ENCODE assay signal across 23 cellular contexts in genomic region chr2:96842600-96842999, GRCh38. TPM values are rescaled to one million over a fixed set of nuclear protein-coding genes. Genes with fewer than 3 reads are reported as not detected.
DNase-seq lines count a peak whose midpoint lies in the region; ATAC-seq, FAIRE-seq and TF ChIP-seq lines count a peak whose summit lies in the region.
"Had no signal": no experiment of that assay in that cellular context is flagged by ENCODE, and none has a peak within 500 bp of the region (broad histone marks: within the 10 kb centered on the region; RNA-seq: fewer than 3 reads in every experiment).

No MANE protein-coding gene starts in this region.

- H3K9me3 ChIP-seq in Caco-2 = no peaks in the 10 kb centered on the region
- H3K9me3 ChIP-seq in heart right ventricle = no peaks in the 10 kb centered on the region
- H3K9me3 ChIP-seq: colonic mucosa, SJSA1, spleen had no signal

- H3K4me3 Mint-ChIP-seq in Caco-2 (ENCODE audit: unreplicated experiment) (no peak overlapping the region), neural crest cell (peak overlapping the region; percentile 59)
- no peak overlapping the region for H3K4me3 Mint-ChIP-seq in activated CD8-positive, alpha-beta T cell treated with anti-CD3 and anti-CD28 coated beads, Interleukin-2, amount 10 ng/mL, durations not matched to agents 7 days and 5 days
- H3K4me3 Mint-ChIP-seq: activated CD4-positive, alpha-beta memory T cell treated with anti-CD3 and anti-CD28 coated beads, Interleukin-2, amount 10 ng/mL, durations not matched to agents 7 days and 5 days; activated naive CD4-positive, alpha-beta T cell treated with anti-CD3 and anti-CD28 coated beads, Interleukin-2, amount 50 U/mL, for 24 hours; activated T-cell treated with anti-CD3 and anti-CD28 coated beads, Interleukin-2, amount 50 U/mL, for 4 hours; memory B cell; natural killer cell treated with Interleukin-12 subunit alpha and Interleukin-12 subunit beta and Interleukin-15 and Interleukin-18, amount 100 ng/mL, for 72 hours had no signal

- H3K27ac ChIP-seq in heart right ventricle = peak overlapping the region in 7 of 10 donors; percentile 39 to 83 (median 71)
- H3K27ac ChIP-seq: colonic mucosa, SJSA1, spleen had no signal

- no peak for TF ChIP-seq CTCF in Caco-2 (IDR thresholded peaks at IDR 0.05; ENCODE audit: insufficient read depth in 1 of 2, low read depth in 1 of 2, low read length in 1 of 2, severe bottlenecking in 1 of 2, unreplicated experiment in 1 of 2)
- no peak for TF ChIP-seq CTCF in heart right ventricle (IDR thresholded peaks at IDR 0.05)
- no peak for TF ChIP-seq CTCF in neural crest cell (conservative IDR thresholded peaks at IDR 0.05)

- POLR2A ChIA-PET in Caco-2 (lab: Charles Lee) = interaction anchor here (0.6 to 1.4 kb wide), 3 partner anchors 15 to 82 kb away, joined by 3 to 12 read pairs (median 3); partner anchors contain the start of gene ANKRD39
- POLR2A ChIA-PET in activated CD8-positive, alpha-beta T cell treated with anti-CD3 and anti-CD28 coated beads, Interleukin-2, amount 10 ng/mL, durations not matched to agents 7 days and 5 days (lab: Charles Lee) = interaction anchor here (0.9 kb wide), 1 partner anchor 111 kb away, joined by 3 read pairs; no protein-coding TSS in a partner anchor

- peaks cover 5% of the 10 kb centered on the region for H3K4me1 ChIP-seq in Caco-2
- H3K4me1 ChIP-seq in heart right ventricle = peaks cover 0 to 53% (median 14%) of the 10 kb centered on the region in 9 donors
- H3K4me1 ChIP-seq: SJSA1 had no signal

- FAIRE-seq in H54 (lab: Jason Lieb, UNC) = no peak
- FAIRE-seq: urothelium cell line had no signal

- CTCF ChIA-PET in Caco-2 (lab: Charles Lee) = interaction anchor here (1.3 kb wide), 1 partner anchor 16 kb away, joined by 8 read pairs; the partner anchor contains the start of gene ANKRD39
- CTCF ChIA-PET in activated CD8-positive, alpha-beta T cell treated with anti-CD3 and anti-CD28 coated beads, Interleukin-2, amount 10 ng/mL, durations not matched to agents 7 days and 5 days (lab: Charles Lee) = interaction anchor here (0.7 to 1.8 kb wide), 6 partner anchors 15 to 271 kb away, joined by 3 to 11 read pairs (median 4); partner anchors contain the start of genes ANKRD36, ANKRD39 and CNNM3

- 43 to 66% methylated on average over 7 of the region's 7 CpGs for WGBS in heart right ventricle, 2 donors

- no peaks in the 10 kb centered on the region; the same call in none of the 2 replicates for H3K36me3 ChIP-seq in Caco-2 (ENCODE audit: control insufficient read depth, insufficient read depth, low read length)
- H3K36me3 ChIP-seq in heart right ventricle = peaks cover 0 to 51% (median 13%) of the 10 kb centered on the region in 9 donors
- H3K36me3 ChIP-seq: colonic mucosa had no signal

- H3K9me3 Mint-ChIP-seq in Caco-2 (ENCODE audit: unreplicated experiment) (no peaks in the 10 kb centered on the region), neural crest cell (no peaks in the 10 kb centered on the region)
- no peaks in the 10 kb centered on the region for H3K9me3 Mint-ChIP-seq in activated CD8-positive, alpha-beta T cell treated with anti-CD3 and anti-CD28 coated beads, Interleukin-2, amount 10 ng/mL, durations not matched to agents 7 days and 5 days (ENCODE audit: insufficient read depth)
- H3K9me3 Mint-ChIP-seq: activated CD4-positive, alpha-beta memory T cell treated with anti-CD3 and anti-CD28 coated beads, Interleukin-2, amount 10 ng/mL, durations not matched to agents 7 days and 5 days; activated naive CD4-positive, alpha-beta T cell treated with anti-CD3 and anti-CD28 coated beads, Interleukin-2, amount 50 U/mL, for 24 hours; activated T-cell treated with anti-CD3 and anti-CD28 coated beads, Interleukin-2, amount 50 U/mL, for 4 hours; memory B cell; natural killer cell treated with Interleukin-12 subunit alpha and Interleukin-12 subunit beta and Interleukin-15 and Interleukin-18, amount 100 ng/mL, for 72 hours had no signal

- TSS peak; percentile 10 for BruUV-seq in Caco-2 (replicated peaks; lab: Mats Ljungman, UMichigan)

- ATAC-seq in heart right ventricle = peak; percentile 64 to 93 (median 82)
- ATAC-seq in activated CD8-positive, alpha-beta T cell treated with anti-CD3 and anti-CD28 coated beads, Interleukin-2, amount 10 ng/mL, durations not matched to agents 7 days and 5 days = no peak
- ATAC-seq: activated T-cell treated with anti-CD3 and anti-CD28 coated beads, Interleukin-2, amount 50 U/mL, for 4 hours; natural killer cell treated with Interleukin-12 subunit alpha and Interleukin-12 subunit beta and Interleukin-15 and Interleukin-18, amount 100 ng/mL, for 72 hours had no signal

- H3K4me1 Mint-ChIP-seq in Caco-2 (ENCODE audit: low read depth, unreplicated experiment) (no peaks in the 10 kb centered on the region), neural crest cell (peaks cover 13% of the 10 kb centered on the region)
- peaks cover 33% of the 10 kb centered on the region for H3K4me1 Mint-ChIP-seq in activated CD8-positive, alpha-beta T cell treated with anti-CD3 and anti-CD28 coated beads, Interleukin-2, amount 10 ng/mL, durations not matched to agents 7 days and 5 days (ENCODE audit: low read depth)

- H3K36me3 Mint-ChIP-seq in Caco-2 (ENCODE audit: insufficient read depth, unreplicated experiment) (peaks cover 72% of the 10 kb centered on the region), neural crest cell (ENCODE audit: low read depth) (peaks cover 11% of the 10 kb centered on the region)
- H3K36me3 Mint-ChIP-seq in activated CD8-positive, alpha-beta T cell treated with anti-CD3 and anti-CD28 coated beads, Interleukin-2, amount 10 ng/mL, durations not matched to agents 7 days and 5 days (ENCODE audit: low read depth) = peaks cover 36% of the 10 kb centered on the region
- H3K36me3 Mint-ChIP-seq: natural killer cell treated with Interleukin-12 subunit alpha and Interleukin-12 subunit beta and Interleukin-15 and Interleukin-18, amount 100 ng/mL, for 72 hours had no signal

- no peaks in the 10 kb centered on the region for H3K27me3 Mint-ChIP-seq in Caco-2 (ENCODE audit: insufficient read depth, unreplicated experiment)
- H3K27me3 Mint-ChIP-seq in neural crest cell (ENCODE audit: low read depth) = no peaks in the 10 kb centered on the region
- H3K27me3 Mint-ChIP-seq in activated CD8-positive, alpha-beta T cell treated with anti-CD3 and anti-CD28 coated beads, Interleukin-2, amount 10 ng/mL, durations not matched to agents 7 days and 5 days (ENCODE audit: low read depth) = no peaks in the 10 kb centered on the region
- H3K27me3 Mint-ChIP-seq: activated CD4-positive, alpha-beta memory T cell treated with anti-CD3 and anti-CD28 coated beads, Interleukin-2, amount 10 ng/mL, durations not matched to agents 7 days and 5 days; activated naive CD4-positive, alpha-beta T cell treated with anti-CD3 and anti-CD28 coated beads, Interleukin-2, amount 50 U/mL, for 24 hours; memory B cell; natural killer cell treated with Interleukin-12 subunit alpha and Interleukin-12 subunit beta and Interleukin-15 and Interleukin-18, amount 100 ng/mL, for 72 hours; progenitor cell of endocrine pancreas had no signal

- intact Hi-C loops in Caco-2 (cut with micrococcal nuclease; ENCODE audit: unreplicated experiment) = no loop called here
- intact Hi-C loops in heart right ventricle (cut with DNase I) = no loop called here

- H3K27me3 ChIP-seq in Caco-2 (replicated peaks; ENCODE audit: control insufficient read depth, insufficient read depth, low read length) (no peaks in the 10 kb centered on the region), heart right ventricle (no peaks in the 10 kb centered on the region)
- H3K27me3 ChIP-seq: colonic mucosa, SJSA1, spleen had no signal

- H3K4me3 ChIP-seq in Caco-2 (ENCODE audit: low read depth, low read length) (no peak overlapping the region), heart right ventricle (peak overlapping the region in 5 of 10 donors; percentile 9 to 25 (median 22))
- H3K4me3 ChIP-seq: colonic mucosa, SJSA1, spleen had no signal

- H3K27ac Mint-ChIP-seq in Caco-2 (ENCODE audit: unreplicated experiment) (peak overlapping the region; percentile 45), neural crest cell (ENCODE audit: unreplicated experiment) (no peak overlapping the region)
- no peak overlapping the region for H3K27ac Mint-ChIP-seq in activated CD8-positive, alpha-beta T cell treated with anti-CD3 and anti-CD28 coated beads, Interleukin-2, amount 10 ng/mL, durations not matched to agents 7 days and 5 days
- H3K27ac Mint-ChIP-seq: activated CD4-positive, alpha-beta memory T cell treated with anti-CD3 and anti-CD28 coated beads, Interleukin-2, amount 10 ng/mL, durations not matched to agents 7 days and 5 days; activated naive CD4-positive, alpha-beta T cell treated with anti-CD3 and anti-CD28 coated beads, Interleukin-2, amount 50 U/mL, for 24 hours; memory B cell had no signal

- no peak for TF ChIP-seq POLR2A in H54 (IDR thresholded peaks at IDR 0.05; ENCODE audit: low read depth, low read length)

- peak in 1 of 2 experiments; percentile 57 for DNase-seq in Caco-2
- peak; percentile 23 for DNase-seq in RPMI7951 (ENCODE audit: low read depth)
- DNase-seq in heart right ventricle = peak; percentile 57 to 72
- DNase-seq in neural crest cell (ENCODE audit: low read depth, low spot score) = no peak
- no peak for DNase-seq in NCI-H446 treated with DMSO at 0.1 percent for 48 hours (lab: John Stamatoyannopoulos, UW)
- no peak for DNase-seq in activated CD8-positive, alpha-beta T cell treated with anti-CD3 and anti-CD28 coated beads, Interleukin-2, amount 10 ng/mL, durations not matched to agents 7 days and 5 days
- DNase-seq in H54 (ENCODE audit: insufficient read length, low spot score) = no peak
- no peak for DNase-seq in H4 (ENCODE audit: low spot score)
- DNase-seq: ACHN; activated CD4-positive, alpha-beta memory T cell treated with anti-CD3 and anti-CD28 coated beads, Interleukin-2, amount 10 ng/mL, durations not matched to agents 7 days and 5 days; activated T-cell treated with anti-CD3 and anti-CD28 coated beads, Interleukin-2, amount 50 U/mL, for 4 hours; C1 segment of cervical spinal cord; colonic mucosa; DMS53; Kasumi-1; NCI-H1105; spleen had no signal

RNA-seq across cellular contexts. Expression of gene ANKRD23, which starts 1.2 kb away (rescaled TPM):
- total RNA-seq in Caco-2 (2022) (2.5 and 7.4 TPM in 2 replicates), heart right ventricle (10 to 100 TPM in 7 of 10 donors, 1 to 10 TPM in 3; 2.6 to 40.0 (median 14.5) TPM), neural crest cell (9.3 and 11.4 TPM in 2 replicates)
- 0.84 and 1.8 TPM in 2 replicates for total RNA-seq in RPMI7951 (2014; rRNA removed; shearing (Covaris generic))
- polyA plus RNA-seq in heart right ventricle = 10 to 100 TPM in 1 of 2 donors, under 1 TPM in 1; 0.96 to 17.9 TPM
- 10 to 100 TPM; 12.6 to 17.2 TPM for total RNA-seq in activated CD8-positive, alpha-beta T cell treated with anti-CD3 and anti-CD28 coated beads, Interleukin-2, amount 10 ng/mL, durations not matched to agents 7 days and 5 days
- total RNA-seq in H4 (2014; rRNA removed; shearing (Covaris generic)) = 0.55 and 0.58 TPM in 2 replicates

RNA-seq across cellular contexts. Expression of gene ANKRD39, which starts 15.2 kb away (rescaled TPM):
- 19.3 and 21.6 TPM in 2 replicates for total RNA-seq in Caco-2 (2022)
- total RNA-seq in RPMI7951 (2014; rRNA removed; shearing (Covaris generic)) = 20.7 and 25.8 TPM in 2 replicates
- total RNA-seq in heart right ventricle = 10 to 100 TPM; 14.2 to 19.2 (median 15.9) TPM
- 10 to 100 TPM; 18.7 to 26.5 TPM for polyA plus RNA-seq in heart right ventricle
- total RNA-seq in neural crest cell = 23.4 and 25.8 TPM in 2 replicates
- 10 to 100 TPM; 35.4 to 36.7 TPM for total RNA-seq in activated CD8-positive, alpha-beta T cell treated with anti-CD3 and anti-CD28 coated beads, Interleukin-2, amount 10 ng/mL, durations not matched to agents 7 days and 5 days
- 11.0 and 17.7 TPM in 2 replicates for total RNA-seq in H4 (2014; rRNA removed; shearing (Covaris generic))

RNA-seq across cellular contexts. Expression of gene CNNM3, which starts 26.5 kb away (rescaled TPM):
- total RNA-seq in Caco-2 (2022) = 62.5 and 69.1 TPM in 2 replicates
- total RNA-seq in RPMI7951 (2014; rRNA removed; shearing (Covaris generic)) = 3.6 and 4.8 TPM in 2 replicates
- 10 to 100 TPM in 8 of 10 donors, 1 to 10 TPM in 2; 7.4 to 18.3 (median 13.8) TPM for total RNA-seq in heart right ventricle
- polyA plus RNA-seq in heart right ventricle = 1 to 10 TPM; 4.0 to 8.3 TPM
- total RNA-seq in neural crest cell = 32.6 and 33.9 TPM in 2 replicates
- total RNA-seq in activated CD8-positive, alpha-beta T cell treated with anti-CD3 and anti-CD28 coated beads, Interleukin-2, amount 10 ng/mL, durations not matched to agents 7 days and 5 days = 10 to 100 TPM; 28.1 to 29.9 TPM
- 3.4 and 3.5 TPM in 2 replicates for total RNA-seq in H4 (2014; rRNA removed; shearing (Covaris generic))

RNA-seq across cellular contexts. Expression of gene SEMA4C, which starts 27.3 kb away (rescaled TPM):
- total RNA-seq in Caco-2 (2022) = 29.9 and 31.4 TPM in 2 replicates
- 30.3 and 41.0 TPM in 2 replicates for total RNA-seq in RPMI7951 (2014; rRNA removed; shearing (Covaris generic))
- 10 to 100 TPM; 16.2 to 43.8 (median 24.5) TPM for total RNA-seq in heart right ventricle
- 10 to 100 TPM; 14.1 to 18.0 TPM for polyA plus RNA-seq in heart right ventricle
- total RNA-seq in neural crest cell = 102 and 103 TPM in 2 replicates
- total RNA-seq in activated CD8-positive, alpha-beta T cell treated with anti-CD3 and anti-CD28 coated beads, Interleukin-2, amount 10 ng/mL, durations not matched to agents 7 days and 5 days = 10 to 100 TPM; 21.0 to 24.5 TPM
- total RNA-seq in H4 (2014; rRNA removed; shearing (Covaris generic)) = 15.9 and 18.0 TPM in 2 replicates

Comparison
In these comparisons a context has a peak if more than half of its experiments do, and no peak if none do; other contexts are left out.
1. DNase-seq: peak in RPMI7951 (single experiment) and heart right ventricle (2 of 2); none in neural crest cell (single experiment), NCI-H446 treated with DMSO at 0.1 percent for 48 hours (single experiment), activated CD8-positive, alpha-beta T cell treated with anti-CD3 and anti-CD28 coated beads, Interleukin-2, amount 10 ng/mL, durations not matched to agents 7 days and 5 days (single experiment), H54 (single experiment) and H4 (single experiment).